25 cellular contexts compared by ENCODE assay signal in genomic region chr14:51228890-51229289, GRCh38.
"Had no signal": no experiment of that assay in that cellular context is flagged by ENCODE, and none has a peak within 500 bp of the region (broad histone marks: within the 10 kb centered on the region; RNA-seq: fewer than 3 reads in every experiment).

No MANE protein-coding gene starts in this region.

- DNase-seq: activated B cell treated with CpG ODN at 0.5 μM for 24 hours; activated CD4-positive, alpha-beta T cell treated with anti-CD3 and anti-CD28 coated beads for 36 hours; activated CD4-positive, alpha-beta T cell treated with anti-CD3 and anti-CD28 coated beads, Interleukin-2, amount 50 U/mL, for 4 hours; activated CD8-positive, alpha-beta memory T cell treated with anti-CD3 and anti-CD28 coated beads, Interleukin-2, amount 50 U/mL, for 48 hours; activated naive CD4-positive, alpha-beta T cell; activated naive CD8-positive, alpha-beta T cell treated with anti-CD3 and anti-CD28 coated beads, Interleukin-2, amount 10 ng/mL, durations not matched to agents 7 days and 5 days; activated T-cell treated with anti-CD3 and anti-CD28 coated beads, Interleukin-2, amount 50 U/mL, for 4 hours; body of pancreas; effector CD4-positive, alpha-beta T cell; immature natural killer cell; left lung; naive thymus-derived CD8-positive, alpha-beta T cell; stimulated activated CD4-positive, alpha-beta T cell treated with anti-CD3 and anti-CD28 coated beads, Interleukin-15, amount 100 ng/mL, for 24 hours; stomach; T-helper 17 cell had no signal

- H3K36me3 Mint-ChIP-seq: activated naive CD8-positive, alpha-beta T cell treated with anti-CD3 and anti-CD28 coated beads, Interleukin-2, amount 10 ng/mL, durations not matched to agents 7 days and 5 days; mesothelial cell of epicardium had no signal

- H3K4me3 Mint-ChIP-seq: activated B cell treated with CpG ODN at 0.5 μM for 24 hours; activated CD4-positive, alpha-beta T cell treated with anti-CD3 and anti-CD28 coated beads for 36 hours; activated naive CD8-positive, alpha-beta T cell treated with anti-CD3 and anti-CD28 coated beads, Interleukin-2, amount 10 ng/mL, durations not matched to agents 7 days and 5 days; activated T-cell treated with anti-CD3 and anti-CD28 coated beads, Interleukin-2, amount 50 U/mL, for 4 hours; dendritic cell treated with granulocyte-macrophage colony-stimulating factor and Interleukin-4, amounts not matched to agents 40 ng/mL and 50 ng/mL, for 4 days; immature natural killer cell; mesothelial cell of epicardium; naive thymus-derived CD8-positive, alpha-beta T cell; stimulated activated memory B cell treated with anti-CD40 and anti-IgM and Interleukin-4, amounts not matched to agents 10 μg/mL and 1 μg/mL and 100 μg/mL, for 72 hours; T-helper 17 cell had no signal

- ATAC-seq: activated CD4-positive, alpha-beta T cell treated with anti-CD3 and anti-CD28 coated beads for 36 hours; activated T-cell treated with anti-CD3 and anti-CD28 coated beads, Interleukin-2, amount 50 U/mL, for 4 hours; body of pancreas; left lung; naive thymus-derived CD8-positive, alpha-beta T cell; sciatic nerve; stimulated activated memory B cell treated with anti-CD40 and anti-IgM and Interleukin-4, amounts not matched to agents 10 μg/mL and 1 μg/mL and 100 μg/mL, for 72 hours; T-helper 17 cell had no signal

- H3K27me3 Mint-ChIP-seq: activated B cell treated with CpG ODN at 0.5 μM for 24 hours; activated CD4-positive, alpha-beta T cell treated with anti-CD3 and anti-CD28 coated beads for 36 hours; activated naive CD8-positive, alpha-beta T cell treated with anti-CD3 and anti-CD28 coated beads, Interleukin-2, amount 10 ng/mL, durations not matched to agents 7 days and 5 days; dendritic cell treated with granulocyte-macrophage colony-stimulating factor and Interleukin-4, amounts not matched to agents 40 ng/mL and 50 ng/mL, for 4 days; stimulated activated memory B cell treated with anti-CD40 and anti-IgM and Interleukin-4, amounts not matched to agents 10 μg/mL and 1 μg/mL and 100 μg/mL, for 72 hours; T-helper 17 cell had no signal

- H3K4me1 ChIP-seq: body of pancreas, left lung, stomach, suprapubic skin, tibial nerve had no signal

- H3K36me3 ChIP-seq: cardiac muscle cell, left lung, stomach, suprapubic skin, tibial nerve had no signal

- H3K4me1 Mint-ChIP-seq: activated B cell treated with CpG ODN at 0.5 μM for 24 hours; activated CD4-positive, alpha-beta T cell treated with anti-CD3 and anti-CD28 coated beads for 36 hours; activated naive CD8-positive, alpha-beta T cell treated with anti-CD3 and anti-CD28 coated beads, Interleukin-2, amount 10 ng/mL, durations not matched to agents 7 days and 5 days; immature natural killer cell; naive thymus-derived CD8-positive, alpha-beta T cell; stimulated activated memory B cell treated with anti-CD40 and anti-IgM and Interleukin-4, amounts not matched to agents 10 μg/mL and 1 μg/mL and 100 μg/mL, for 72 hours had no signal

- H3K27ac ChIP-seq: body of pancreas, cardiac muscle cell, hepatocyte, left lung, stomach, suprapubic skin, tibial nerve had no signal

- H3K9me3 ChIP-seq: body of pancreas, left lung, stomach, suprapubic skin, tibial nerve had no signal

- H3K27me3 ChIP-seq: body of pancreas, cardiac muscle cell, hepatocyte, left lung, stomach, suprapubic skin, tibial nerve had no signal

- H3K9me3 Mint-ChIP-seq: activated B cell treated with CpG ODN at 0.5 μM for 24 hours; dendritic cell treated with granulocyte-macrophage colony-stimulating factor and Interleukin-4, amounts not matched to agents 40 ng/mL and 50 ng/mL, for 4 days; immature natural killer cell; mesothelial cell of epicardium; stimulated activated memory B cell treated with anti-CD40 and anti-IgM and Interleukin-4, amounts not matched to agents 10 μg/mL and 1 μg/mL and 100 μg/mL, for 72 hours had no signal

- H3K27ac Mint-ChIP-seq: activated B cell treated with CpG ODN at 0.5 μM for 24 hours; activated CD4-positive, alpha-beta T cell treated with anti-CD3 and anti-CD28 coated beads for 36 hours; activated naive CD8-positive, alpha-beta T cell treated with anti-CD3 and anti-CD28 coated beads, Interleukin-2, amount 10 ng/mL, durations not matched to agents 7 days and 5 days; activated T-helper 2 cell treated with anti-CD3 and anti-CD28 coated beads, Interferon-gamma antibody, Interleukin-2, Interleukin-4, amounts not matched to agents 10 μg/mL and 5 μg/mL and 100 μg/mL, durations not matched to agents 14 hours and 24 hours and 36 hours; dendritic cell treated with granulocyte-macrophage colony-stimulating factor and Interleukin-4, amounts not matched to agents 40 ng/mL and 50 ng/mL, for 4 days; immature natural killer cell; mesothelial cell of epicardium; naive thymus-derived CD8-positive, alpha-beta T cell; stimulated activated memory B cell treated with anti-CD40 and anti-IgM and Interleukin-4, amounts not matched to agents 10 μg/mL and 1 μg/mL and 100 μg/mL, for 72 hours; T-helper 17 cell had no signal

- H3K4me3 ChIP-seq: body of pancreas, cardiac muscle cell, hepatocyte, left lung, smooth muscle cell, stomach, suprapubic skin, tibial nerve had no signal
